In genomic region chr10:95908450-95908849, GRCh38 we compare ENCODE assay signal across 8 cellular contexts. TPM values are rescaled to one million over a fixed set of nuclear protein-coding genes. Genes with fewer than 3 reads are reported as not detected.
DNase-seq lines count a peak whose midpoint lies in the region; ATAC-seq and TF ChIP-seq lines count a peak whose summit lies in the region.

No MANE protein-coding gene starts in this region.

- H3K9me2 ChIP-seq in DOHH2 (replicated peaks; ENCODE audit: control insufficient read depth, low read length) (no peaks in the 10 kb centered on the region), MM.1S (replicated peaks; ENCODE audit: insufficient read depth, low read length) (no peaks in the 10 kb centered on the region)

- H3K36me3 ChIP-seq in DOHH2 (ENCODE audit: control insufficient read depth, low read length) (peaks cover 5% of the 10 kb centered on the region), MM.1S (replicated peaks; ENCODE audit: insufficient read depth, low read length) (no peaks in the 10 kb centered on the region), neuron (ENCODE audit: insufficient read depth, low read length) (no peaks in the 10 kb centered on the region)

- H3K27me3 ChIP-seq in DOHH2 (ENCODE audit: control insufficient read depth, low read length) (peaks cover 7% of the 10 kb centered on the region), MM.1S (replicated peaks; ENCODE audit: insufficient read depth, low read length) (no peaks in the 10 kb centered on the region), dorsolateral prefrontal cortex (no peaks in the 10 kb centered on the region), neuron (ENCODE audit: insufficient read depth, low read length) (peaks cover 8% of the 10 kb centered on the region)

- peak overlapping the region; percentile 82 for H3K4me2 ChIP-seq in DOHH2 (ENCODE audit: low read length)
- H3K4me2 ChIP-seq in MM.1S (ENCODE audit: low read depth, low read length) = peak overlapping the region; percentile 84

- H3K27ac ChIP-seq in DOHH2 (ENCODE audit: low read depth, low read length) (no peak overlapping the region), MM.1S (ENCODE audit: low read length) (no peak overlapping the region), dorsolateral prefrontal cortex (peak overlapping the region in 51 of 59 donors; percentile 13 to 93 (median 84))

- H3F3A ChIP-seq in DOHH2 (ENCODE audit: control insufficient read depth, insufficient read depth) (no peaks in the 10 kb centered on the region), MM.1S (ENCODE audit: insufficient read depth, low read length) (peaks cover 10% of the 10 kb centered on the region)

- no peak overlapping the region for H3K9ac ChIP-seq in MM.1S (ENCODE audit: low read length)

- intact Hi-C loops in dorsolateral prefrontal cortex (cut with DNase I) = loop anchor here in 1 of 2 donors (5.0 kb wide), 1 partner anchor 216 kb away; the partner anchor contains the start of gene TCTN3

- peaks cover 12% of the 10 kb centered on the region for H3K4me1 ChIP-seq in DOHH2 (ENCODE audit: control insufficient read depth, low read length)
- H3K4me1 ChIP-seq in MM.1S (ENCODE audit: low read length) = peaks cover 22% of the 10 kb centered on the region
- peaks cover 4% of the 10 kb centered on the region for H3K4me1 ChIP-seq in neuron (ENCODE audit: insufficient read depth, low read length)

- peak overlapping the region; percentile 91 for H3K4me3 ChIP-seq in DOHH2 (ENCODE audit: low read length)
- peak overlapping the region; percentile 88; the same call in 1 of the 2 replicates for H3K4me3 ChIP-seq in MM.1S (ENCODE audit: low read length)
- H3K4me3 ChIP-seq in dorsolateral prefrontal cortex = peak overlapping the region in 57 of 59 donors; percentile 60 to 90 (median 79)
- peak overlapping the region; percentile 60 for H3K4me3 ChIP-seq in neuron (ENCODE audit: low read length)

- DNase-seq in MM.1S = no peak
- DNase-seq in dorsolateral prefrontal cortex = no peak
- DNase-seq in superior temporal gyrus (ENCODE audit: extremely low spot score) = no peak
- no peak for DNase-seq in AG20443 (ENCODE audit: low spot score)
- no peak for DNase-seq in SK-N-DZ (ENCODE audit: low spot score)

- peaks cover 3% of the 10 kb centered on the region; the same call in 1 of the 2 replicates for H3K79me2 ChIP-seq in DOHH2 (ENCODE audit: control insufficient read depth, low read length)
- no peaks in the 10 kb centered on the region for H3K79me2 ChIP-seq in MM.1S (ENCODE audit: low read length)

- H4K20me1 ChIP-seq in DOHH2 (ENCODE audit: control insufficient read depth, insufficient read depth, low read depth, low read length) (no peaks in the 10 kb centered on the region), MM.1S (ENCODE audit: insufficient read depth, low read length) (no peaks in the 10 kb centered on the region)

- H2AFZ ChIP-seq in MM.1S (ENCODE audit: low read length) (peak overlapping the region; percentile 95), neuron (ENCODE audit: low read depth, low read length) (peak overlapping the region; percentile 92)

- no peak for ATAC-seq in GM18511 (IDR thresholded peaks at IDR 0.05; ENCODE audit: unreplicated experiment)

- H3K9me3 ChIP-seq in DOHH2 (ENCODE audit: control insufficient read depth, insufficient read depth, low read length) (no peaks in the 10 kb centered on the region), MM.1S (replicated peaks; ENCODE audit: insufficient read depth, low read length) (no peaks in the 10 kb centered on the region), neuron (ENCODE audit: low read length) (no peaks in the 10 kb centered on the region)

- TF ChIP-seq CTCF in DOHH2 (IDR thresholded peaks at IDR 0.05; ENCODE audit: low read depth, low read length, poor library complexity, severe bottlenecking) (no peak), MM.1S (IDR thresholded peaks at IDR 0.05; ENCODE audit: low read length) (no peak), dorsolateral prefrontal cortex (IDR thresholded peaks at IDR 0.05 in 54 of 56, conservative IDR thresholded peaks at IDR 0.05 in 2 of 56; ENCODE audit: low read depth in 1 of 56, partially characterized antibody in 56 of 56) (no peak)

RNA-seq across cellular contexts. Expression of gene CC2D2B, which starts 0.7 kb away (rescaled TPM):
- total RNA-seq in dorsolateral prefrontal cortex = 10 to 100 TPM in 1 of 120 experiments, 1 to 10 TPM in 119; 1.1 to 10.2 (median 4.1) TPM
- 0.08 and 0.19 TPM in 2 replicates for polyA plus RNA-seq in SK-N-DZ (2014; cell fraction: cytosol; rRNA removed)
- polyA plus RNA-seq in SK-N-DZ (2014; cell fraction: nucleus; rRNA removed) = 0.73 TPM in 1 of 2 replicates, not detected in the other

Comparison
In these comparisons a context has a peak if more than half of its experiments do, and no peak if none do; other contexts are left out.
1. H3K27ac ChIP-seq: peak in dorsolateral prefrontal cortex (51 of 59); none in DOHH2 (single experiment) and MM.1S (single experiment).
2. Peak in every context shown above with its lines, with median percentiles within 50 percentile points of each other: H3K4me3 ChIP-seq.